14 cellular contexts compared by ENCODE assay signal in the genomic region with DNA sequence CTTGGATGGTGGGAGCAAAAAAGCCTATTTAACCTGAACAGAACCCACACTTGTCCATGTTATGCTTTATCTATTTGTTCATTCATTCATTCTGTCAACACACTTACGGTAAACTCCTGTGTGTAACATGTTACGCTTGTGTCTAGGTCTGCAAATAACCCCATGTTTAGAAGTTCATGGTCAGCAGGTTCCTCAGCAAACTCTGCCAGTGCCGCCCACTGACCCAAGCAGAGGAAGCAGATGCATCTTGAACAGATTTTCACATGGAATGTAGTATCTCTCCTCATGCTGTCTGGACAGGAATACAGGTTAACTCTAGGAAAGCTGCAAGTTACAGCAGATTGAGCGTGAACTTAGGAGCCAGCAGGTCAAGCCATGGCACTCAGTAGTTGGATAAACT.
DNase-seq lines count a peak whose midpoint lies in the region; ATAC-seq and TF ChIP-seq lines count a peak whose summit lies in the region.
"Had no signal": no experiment of that assay in that cellular context is flagged by ENCODE, and none has a peak within 500 bp of the region (broad histone marks: within the 10 kb centered on the region; RNA-seq: fewer than 3 reads in every experiment).

No MANE protein-coding gene starts in this region.

- H3K4me1 ChIP-seq in neuronal stem cell (ENCODE audit: control insufficient read depth in 2 of 2, insufficient read depth in 1 of 2, low read depth in 1 of 2, low read length in 2 of 2) (peaks cover 0 to 9% of the 10 kb centered on the region in 2 donors), upper lobe of right lung (peaks cover 14% of the 10 kb centered on the region)

- ATAC-seq in upper lobe of right lung: peak; percentile 45
- no peak for ATAC-seq in HG02571 (IDR thresholded peaks at IDR 0.05; ENCODE audit: unreplicated experiment)

- no peak overlapping the region for H2BK5ac ChIP-seq in neuronal stem cell (ENCODE audit: low read length)

- H3K4me3 ChIP-seq in neuronal stem cell (ENCODE audit: low read length in 2 of 2) (no peak overlapping the region), upper lobe of right lung (no peak overlapping the region)
- H3K4me3 ChIP-seq: ovary had no signal

- no peak overlapping the region for H3K18ac ChIP-seq in neuronal stem cell (ENCODE audit: low read length)

- H2AFZ ChIP-seq in neuronal stem cell (ENCODE audit: low read length): peak overlapping the region; percentile 57

- no CpG with 5 or more reads among the region's 4 CpGs for WGBS in neuronal stem cell (ENCODE audit: extremely low coverage in 2 of 2, insufficient read length in 2 of 2, insufficient replicate concordance in 1 of 2), 2 donors

- H3K4me2 ChIP-seq in neuronal stem cell (ENCODE audit: insufficient read depth, low read length, poor library complexity, severe bottlenecking): no peak overlapping the region

- TF ChIP-seq CTCF in upper lobe of right lung (IDR thresholded peaks at IDR 0.05): no peak

- no peak overlapping the region for H2AK5ac ChIP-seq in neuronal stem cell (ENCODE audit: low read depth, low read length)

- H3K27ac ChIP-seq in epithelial cell of prostate: peak overlapping the region; percentile 88
- H3K27ac ChIP-seq in neuronal stem cell (replicated peaks; ENCODE audit: low read length): no peak overlapping the region
- H3K27ac ChIP-seq in upper lobe of right lung: peak overlapping the region; percentile 53
- H3K27ac ChIP-seq: 22Rv1, ovary had no signal

- H4K91ac ChIP-seq in neuronal stem cell (ENCODE audit: low read depth, low read length, poor library complexity): no peak overlapping the region

- H2BK120ac ChIP-seq in neuronal stem cell (ENCODE audit: low read depth, low read length): no peak overlapping the region

- H3K23ac ChIP-seq in neuronal stem cell (ENCODE audit: low read depth, low read length, poor library complexity): no peak overlapping the region

- H3K14ac ChIP-seq in neuronal stem cell (ENCODE audit: low read length): no peak overlapping the region

- H3K9me3 ChIP-seq in neuronal stem cell (replicated peaks in 1 of 2; ENCODE audit: control insufficient read depth in 2 of 2, insufficient read depth in 1 of 2, low read depth in 1 of 2, low read length in 2 of 2) (peaks cover 0 to 10% of the 10 kb centered on the region in 2 donors), upper lobe of right lung (no peaks in the 10 kb centered on the region)
- H3K9me3 ChIP-seq: ovary had no signal

- intact Hi-C loops in upper lobe of right lung (cut with DNase I) (no loop called here), posterior vena cava (cut with DNase I) (no loop called here)

- no peak overlapping the region for H2BK15ac ChIP-seq in neuronal stem cell (ENCODE audit: low read length)

- H3K36me3 ChIP-seq in neuronal stem cell (replicated peaks in 1 of 2; ENCODE audit: control insufficient read depth in 2 of 2, insufficient read depth in 2 of 2, low read length in 2 of 2) (no peaks in the 10 kb centered on the region), upper lobe of right lung (no peaks in the 10 kb centered on the region)
- H3K36me3 ChIP-seq: ovary had no signal

- peak; percentile 77 for DNase-seq in DMS53 (lab: John Stamatoyannopoulos, UW)
- no peak for DNase-seq in DMS53 treated with DMSO at 0.1 percent for 48 hours (lab: John Stamatoyannopoulos, UW; ENCODE audit: unreplicated experiment)
- DNase-seq in epithelial cell of prostate (ENCODE audit: low read depth, low spot score): no peak
- DNase-seq in neuronal stem cell (ENCODE audit: low spot score): no peak
- no peak for DNase-seq in upper lobe of right lung
- DNase-seq in HPDE6-E6E7 (ENCODE audit: extremely low spot score): no peak
- no peak for DNase-seq in posterior vena cava (ENCODE audit: low spot score)
- DNase-seq: activated CD4-positive, CD25-positive, alpha-beta regulatory T cell treated with anti-CD3 and anti-CD28 coated beads, Interleukin-2, amount 50 U/mL, for 72 hours; activated T-cell treated with anti-CD3 and anti-CD28 coated beads, Interleukin-2, amount 50 U/mL, for 48 hours; COR-L47; effector CD4-positive, alpha-beta T cell had no signal

- H3K4ac ChIP-seq in neuronal stem cell (ENCODE audit: low read length): no peak overlapping the region

- no peak overlapping the region for H4K8ac ChIP-seq in neuronal stem cell (ENCODE audit: low read depth, low read length)

- H3K9ac ChIP-seq in neuronal stem cell (ENCODE audit: low read depth, low read length, poor library complexity): no peak overlapping the region

- H2BK12ac ChIP-seq in neuronal stem cell (ENCODE audit: low read length): no peak overlapping the region

- H3K27me3 ChIP-seq in neuronal stem cell (ENCODE audit: control insufficient read depth in 3 of 3, insufficient read depth in 3 of 3, low read depth in 1 of 3, low read length in 3 of 3) (no peaks in the 10 kb centered on the region), upper lobe of right lung (peaks cover 9% of the 10 kb centered on the region)
- H3K27me3 ChIP-seq: ovary had no signal

- H3K79me1 ChIP-seq in neuronal stem cell (ENCODE audit: low read depth, low read length): no peaks in the 10 kb centered on the region
